ENCODE assay signal across 17 cellular contexts in the genomic region with DNA sequence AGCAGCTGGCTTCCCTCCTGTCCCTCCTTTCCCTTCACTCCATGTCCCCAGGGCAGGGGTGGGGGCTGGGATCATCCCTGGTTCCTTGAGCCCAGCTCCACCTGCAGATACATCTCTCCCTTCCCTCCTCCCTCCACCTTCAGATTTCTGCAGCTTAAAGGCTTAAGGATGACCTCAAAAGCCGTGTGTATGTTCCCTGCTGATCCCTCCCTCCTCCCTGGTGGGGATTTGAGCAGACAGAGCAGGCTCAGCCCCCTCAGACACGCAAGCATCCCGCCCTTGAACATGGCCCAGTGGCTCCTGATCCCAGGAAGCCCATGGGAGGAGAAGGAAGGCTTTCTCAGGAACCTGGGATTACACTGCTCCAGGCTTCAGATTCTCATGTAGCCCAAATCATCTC.
DNase-seq lines count a peak whose midpoint lies in the region; ATAC-seq and TF ChIP-seq lines count a peak whose summit lies in the region.
"Had no signal": no experiment of that assay in that cellular context is flagged by ENCODE, and none has a peak within 500 bp of the region (broad histone marks: within the 10 kb centered on the region; RNA-seq: fewer than 3 reads in every experiment).

No MANE protein-coding gene starts in this region.

- H3K36me3 ChIP-seq in HEK293 (ENCODE audit: control insufficient read depth in 2 of 2, insufficient read depth in 1 of 2, low read length in 2 of 2) (no peaks in the 10 kb centered on the region), WERI-Rb-1 (no peaks in the 10 kb centered on the region)
- H3K36me3 ChIP-seq: HAP-1 had no signal

- H3K4me3 Mint-ChIP-seq in stimulated activated effector memory CD8-positive, alpha-beta T cell treated with anti-CD3 and anti-CD28 coated beads, Interleukin-12 subunit alpha, Interleukin-12 subunit beta, amount 100 ng/mL, for 72 hours: no peak overlapping the region
- H3K4me3 Mint-ChIP-seq: CD4-positive, alpha-beta T cell; IgD-negative memory B cell had no signal

- no peaks in the 10 kb centered on the region for H3K9me3 Mint-ChIP-seq in stimulated activated effector memory CD8-positive, alpha-beta T cell treated with anti-CD3 and anti-CD28 coated beads, Interleukin-12 subunit alpha, Interleukin-12 subunit beta, amount 100 ng/mL, for 72 hours
- H3K9me3 Mint-ChIP-seq: CD4-positive, alpha-beta T cell had no signal

- H3K4me3 ChIP-seq in HEK293 (ENCODE audit: low read depth, low read length) (no peak overlapping the region), WERI-Rb-1 (ENCODE audit: low read depth, low read length) (peak overlapping the region; percentile 36)
- H3K4me3 ChIP-seq: HAP-1 had no signal

- peak; percentile 81 for DNase-seq in D341Med (ENCODE audit: low spot score)
- DNase-seq in WERI-Rb-1: peak; percentile 94
- no peak for DNase-seq in stimulated activated effector memory CD8-positive, alpha-beta T cell treated with anti-CD3 and anti-CD28 coated beads, Interleukin-12 subunit alpha, Interleukin-12 subunit beta, amount 100 ng/mL, for 72 hours (ENCODE audit: low spot score in 2 of 2)
- DNase-seq in NCI-H187 (lab: John Stamatoyannopoulos, UW): no peak
- no peak for DNase-seq in epidermal melanocyte (ENCODE audit: insufficient read length, low spot score)
- DNase-seq: ACHN; AML-193; Caco-2; CD4-positive, alpha-beta T cell; DMS79 treated with DMSO at 0.1 percent for 48 hours; GF-D8; KBM-7 had no signal

- CTCF ChIA-PET in HEK293 (lab: Yijun Ruan, JAX): interaction anchor here (0.6 kb wide), 1 partner anchor 54 kb away, joined by 3 read pairs; no protein-coding TSS in a partner anchor

- POLR2A ChIA-PET in HEK293 (lab: Yijun Ruan, JAX): no interaction called here

- H3K27me3 ChIP-seq in WERI-Rb-1 (ENCODE audit: insufficient read depth, low read depth, severe bottlenecking): no peaks in the 10 kb centered on the region

- H3K27ac ChIP-seq in HEK293 (ENCODE audit: extremely low read depth, low read depth, low read length) (no peak overlapping the region), WERI-Rb-1 (peak overlapping the region; percentile 72)
- H3K27ac ChIP-seq: C4-2B had no signal

- H3K4me1 Mint-ChIP-seq in stimulated activated effector memory CD8-positive, alpha-beta T cell treated with anti-CD3 and anti-CD28 coated beads, Interleukin-12 subunit alpha, Interleukin-12 subunit beta, amount 100 ng/mL, for 72 hours: peaks cover 7% of the 10 kb centered on the region

- no peaks in the 10 kb centered on the region for H3K4me1 ChIP-seq in HEK293 (ENCODE audit: control insufficient read depth, insufficient read depth, low read length)
- H3K4me1 ChIP-seq: Caco-2, HAP-1 had no signal

- no peaks in the 10 kb centered on the region for H3K36me3 Mint-ChIP-seq in stimulated activated effector memory CD8-positive, alpha-beta T cell treated with anti-CD3 and anti-CD28 coated beads, Interleukin-12 subunit alpha, Interleukin-12 subunit beta, amount 100 ng/mL, for 72 hours
- H3K36me3 Mint-ChIP-seq: IgD-negative memory B cell had no signal

- H3K27ac Mint-ChIP-seq in stimulated activated effector memory CD8-positive, alpha-beta T cell treated with anti-CD3 and anti-CD28 coated beads, Interleukin-12 subunit alpha, Interleukin-12 subunit beta, amount 100 ng/mL, for 72 hours: peak overlapping the region; percentile 26
- H3K27ac Mint-ChIP-seq: CD4-positive, alpha-beta T cell; IgD-negative memory B cell had no signal

- no peak for TF ChIP-seq CTCF in HEK293 (tag by site-specific recombination; IDR thresholded peaks at IDR 0.05)
- TF ChIP-seq CTCF in WERI-Rb-1 (IDR thresholded peaks at IDR 0.05; ENCODE audit: low read depth, low read length): no peak

- no peaks in the 10 kb centered on the region for H3K9me3 ChIP-seq in HEK293 (ENCODE audit: control insufficient read depth, insufficient read depth, low read depth, low read length)
- H3K9me3 ChIP-seq in WERI-Rb-1 (ENCODE audit: severe bottlenecking): peaks cover 18% of the 10 kb centered on the region
- H3K9me3 ChIP-seq: Caco-2, HAP-1 had no signal

- ATAC-seq in stimulated activated effector memory CD8-positive, alpha-beta T cell treated with anti-CD3 and anti-CD28 coated beads, Interleukin-12 subunit alpha, Interleukin-12 subunit beta, amount 100 ng/mL, for 72 hours: no peak
- no peak for ATAC-seq in GM21367 (IDR thresholded peaks at IDR 0.05; ENCODE audit: unreplicated experiment)

TF ChIP-seq in HEK293, 187 proteins besides CTCF, POLR2A, EP300 and RAD21:
- TF ChIP-seq KLF17 (tag by site-specific recombination; IDR thresholded peaks at IDR 0.05): 0 out of 2 replicates have a peak, but pooled peaks have one; percentile 47
- TF ChIP-seq ZSCAN23 (tag by site-specific recombination; IDR thresholded peaks at IDR 0.05): no peak

Comparison
In these comparisons a context has a peak if more than half of its experiments do, and no peak if none do; other contexts are left out.
1. DNase-seq: peak in D341Med (single experiment) and WERI-Rb-1 (single experiment); none in stimulated activated effector memory CD8-positive, alpha-beta T cell treated with anti-CD3 and anti-CD28 coated beads, Interleukin-12 subunit alpha, Interleukin-12 subunit beta, amount 100 ng/mL, for 72 hours (0 of 2), NCI-H187 (0 of 2) and epidermal melanocyte (single experiment).